Comparison of ENCODE assay signal across 8 cellular contexts in genomic region chrX:17375631-17376380, GRCh38. TPM values are rescaled to one million over a fixed set of nuclear protein-coding genes. Genes with fewer than 3 reads are reported as not detected.
DNase-seq lines count a peak whose midpoint lies in the region; FAIRE-seq and TF ChIP-seq lines count a peak whose summit lies in the region.

No MANE protein-coding gene starts in this region.

- H3K36me3 Mint-ChIP-seq in activated T-helper 2 cell treated with anti-CD3 and anti-CD28 coated beads, Interferon-gamma antibody, Interleukin-2, Interleukin-4, amounts not matched to agents 10 μg/mL and 5 μg/mL and 100 μg/mL, durations not matched to agents 14 hours and 24 hours and 36 hours (ENCODE audit: low read depth) = no peaks in the 10 kb centered on the region

- no peak overlapping the region for H4K5ac ChIP-seq in H1 (ENCODE audit: insufficient read length, low read depth, low read length)

- no peak overlapping the region for H2BK20ac ChIP-seq in H1 (ENCODE audit: low read length)

- no peaks in the 10 kb centered on the region for H3K9me3 Mint-ChIP-seq in activated T-helper 2 cell treated with anti-CD3 and anti-CD28 coated beads, Interferon-gamma antibody, Interleukin-2, Interleukin-4, amounts not matched to agents 10 μg/mL and 5 μg/mL and 100 μg/mL, durations not matched to agents 14 hours and 24 hours and 36 hours

- no peaks in the 10 kb centered on the region for H3K36me3 ChIP-seq in HUES6 (ENCODE audit: control insufficient read depth, insufficient read depth, low read length)
- no peaks in the 10 kb centered on the region for H3K36me3 ChIP-seq in H1 (ENCODE audit: control insufficient read depth in 2 of 4, insufficient read depth in 4 of 4, low read length in 3 of 4)
- H3K36me3 ChIP-seq in mucosa of rectum (ENCODE audit: control insufficient read depth in 2 of 2, insufficient read depth in 2 of 2, low read length in 2 of 2) = no peaks in the 10 kb centered on the region

- H3K9ac ChIP-seq in HUES6 (ENCODE audit: low read length) (peak overlapping the region; percentile 56), H1 (replicated peaks in 1 of 4; ENCODE audit: extremely low read depth in 1 of 4, low read depth in 3 of 4, low read length in 3 of 4) (0 out of 7 replicates have a peak overlapping the region, but pooled peaks of 1 of the 4 experiments have one; percentile 3), mucosa of rectum (ENCODE audit: low read depth in 1 of 2, low read length in 2 of 2) (peak overlapping the region in 1 of 2 donors; percentile 42)

- H3K27me3 Mint-ChIP-seq in activated T-helper 2 cell treated with anti-CD3 and anti-CD28 coated beads, Interferon-gamma antibody, Interleukin-2, Interleukin-4, amounts not matched to agents 10 μg/mL and 5 μg/mL and 100 μg/mL, durations not matched to agents 14 hours and 24 hours and 36 hours (ENCODE audit: low read depth) = peaks cover 34% of the 10 kb centered on the region

- H3K56ac ChIP-seq in H1 (replicated peaks; ENCODE audit: insufficient read length, low read depth, low read length) = no peak overlapping the region

- H3K9me3 ChIP-seq in HUES6 (ENCODE audit: control insufficient read depth, insufficient read depth, low read depth, low read length) (no peaks in the 10 kb centered on the region), H1 (ENCODE audit: insufficient read depth in 2 of 2, low read depth in 1 of 2, low read length in 1 of 2) (no peaks in the 10 kb centered on the region), mucosa of rectum (ENCODE audit: control insufficient read depth in 2 of 2, low read length in 2 of 2) (peaks cover 0 to 2% of the 10 kb centered on the region in 2 donors)

- no peak for TF ChIP-seq CTCF in H1 (IDR thresholded peaks at IDR 0.05; ENCODE audit: control extremely low read depth in 1 of 3, insufficient read depth in 1 of 3, low read depth in 1 of 3, low read length in 3 of 3)

- TF ChIP-seq RAD21 in H1 (IDR thresholded peaks at IDR 0.05 in 1 of 2, conservative IDR thresholded peaks at IDR 0.05 in 1 of 2; ENCODE audit: low read depth in 2 of 2, low read length in 2 of 2) = no peak

- H2BK5ac ChIP-seq in H1 (ENCODE audit: low read depth, low read length) = no peak overlapping the region

- peaks cover 7% of the 10 kb centered on the region for H3K4me1 Mint-ChIP-seq in activated T-helper 2 cell treated with anti-CD3 and anti-CD28 coated beads, Interferon-gamma antibody, Interleukin-2, Interleukin-4, amounts not matched to agents 10 μg/mL and 5 μg/mL and 100 μg/mL, durations not matched to agents 14 hours and 24 hours and 36 hours (ENCODE audit: low read depth)

- H3K79me1 ChIP-seq in H1 (ENCODE audit: low read depth, low read length) = no peaks in the 10 kb centered on the region

- H2BK15ac ChIP-seq in H1 (ENCODE audit: low read length) = no peak overlapping the region

- no peak overlapping the region for H3K4ac ChIP-seq in H1 (replicated peaks; ENCODE audit: insufficient read length, low read depth, low read length)

- peaks cover 43% of the 10 kb centered on the region for H3K27me3 ChIP-seq in HUES6 (ENCODE audit: control insufficient read depth, insufficient read depth, low read length)
- H3K27me3 ChIP-seq in H1 (replicated peaks in 1 of 4; ENCODE audit: control insufficient read depth in 3 of 4, extremely low read depth in 1 of 4, insufficient read depth in 3 of 4, low read length in 3 of 4) = peaks cover 7 to 21% (median 19%) of the 10 kb centered on the region in 4 experiments; a peak in 6 of 7 replicates
- no peaks in the 10 kb centered on the region for H3K27me3 ChIP-seq in mucosa of rectum (ENCODE audit: control insufficient read depth in 2 of 2, insufficient read depth in 2 of 2, low read length in 2 of 2)

- no peak for TF ChIP-seq POLR2A in H1 (IDR thresholded peaks at IDR 0.05; ENCODE audit: control extremely low read depth in 1 of 2, low read depth in 2 of 2, low read length in 2 of 2)

- no peak for FAIRE-seq in H1 (lab: Jason Lieb, UNC)

- intact Hi-C loops in activated T-helper 2 cell treated with anti-CD3 and anti-CD28 coated beads, Interferon-gamma antibody, Interleukin-2, Interleukin-4, amounts not matched to agents 10 μg/mL and 5 μg/mL and 100 μg/mL, durations not matched to agents 14 hours and 24 hours and 36 hours (cut with micrococcal nuclease) = no loop called here

- H2BK12ac ChIP-seq in H1 (ENCODE audit: low read depth, low read length) = no peak overlapping the region

- H3K4me3 ChIP-seq in HUES6 (ENCODE audit: low read depth, low read length) (peak overlapping the region; percentile 82), H1 (ENCODE audit: extremely low read depth in 1 of 4, insufficient read depth in 2 of 4, low read depth in 3 of 4, low read length in 4 of 4) (peak overlapping the region; percentile 45 to 70 (median 54)), mucosa of rectum (ENCODE audit: low read length in 2 of 2) (peak overlapping the region; percentile 48 to 70)

- peaks cover 18% of the 10 kb centered on the region; the same call in 1 of the 2 replicates for H3K23me2 ChIP-seq in H1 (ENCODE audit: low read depth, low read length)

- H4K91ac ChIP-seq in H1 (replicated peaks; ENCODE audit: insufficient read length, low read length) = no peak overlapping the region

- CTCF ChIA-PET in H1 (lab: Charles Lee; ENCODE audit: partially characterized antibody) = interaction anchor here (0.9 to 1.2 kb wide), 3 partner anchors 136 to 156 kb away, joined by 3 read pairs; no protein-coding TSS in a partner anchor

- no peak overlapping the region for H3K4me3 Mint-ChIP-seq in activated T-helper 2 cell treated with anti-CD3 and anti-CD28 coated beads, Interferon-gamma antibody, Interleukin-2, Interleukin-4, amounts not matched to agents 10 μg/mL and 5 μg/mL and 100 μg/mL, durations not matched to agents 14 hours and 24 hours and 36 hours (ENCODE audit: low read depth)

- no peak overlapping the region for H3K27ac Mint-ChIP-seq in activated T-helper 2 cell treated with anti-CD3 and anti-CD28 coated beads, Interferon-gamma antibody, Interleukin-2, Interleukin-4, amounts not matched to agents 10 μg/mL and 5 μg/mL and 100 μg/mL, durations not matched to agents 14 hours and 24 hours and 36 hours

- no peak for TF ChIP-seq EP300 in H1 (IDR thresholded peaks at IDR 0.05; ENCODE audit: borderline replicate concordance in 1 of 2, low read depth in 2 of 2, low read length in 2 of 2)

- no peak overlapping the region for H3K23ac ChIP-seq in H1 (ENCODE audit: insufficient read length)

- H3K27ac ChIP-seq in HUES6 (ENCODE audit: low read depth, low read length) (no peak overlapping the region), H1 (ENCODE audit: low read depth, low read length) (no peak overlapping the region), mucosa of rectum (ENCODE audit: low read depth in 2 of 2, low read length in 2 of 2) (no peak overlapping the region)

- POLR2A ChIA-PET in H1 (lab: Charles Lee; ENCODE audit: partially characterized antibody) = interaction anchor here (0.5 kb wide), 1 partner anchor 221 kb away, joined by 3 read pairs; no protein-coding TSS in a partner anchor

- H4K8ac ChIP-seq in H1 (ENCODE audit: extremely low read depth, insufficient read depth, low read length) = peak overlapping the region; percentile 68; the same call in 1 of the 2 replicates

- H4K20me1 ChIP-seq in H1 (replicated peaks in 1 of 2; ENCODE audit: control insufficient read depth in 1 of 2, insufficient read depth in 2 of 2, low read length in 2 of 2) = peaks cover 0 to 2% of the 10 kb centered on the region in 2 experiments

- H3K79me2 ChIP-seq in H1 (ENCODE audit: control insufficient read depth in 1 of 2, insufficient read depth in 2 of 2, low read length in 2 of 2) = peaks cover 0 to 2% of the 10 kb centered on the region in 2 experiments; a peak in 1 of 4 replicates

- no peak overlapping the region for H2AK5ac ChIP-seq in H1 (ENCODE audit: low read depth, low read length)

- no peak overlapping the region for H3K18ac ChIP-seq in H1 (ENCODE audit: extremely low read depth, low read length)

- H3K4me2 ChIP-seq in H1 (ENCODE audit: insufficient read depth in 1 of 2, low read depth in 2 of 2, low read length in 2 of 2) = peak overlapping the region; percentile 75 to 80

- WGBS in H1 (ENCODE audit: extremely low coverage in 1 of 2, insufficient coverage in 1 of 2, insufficient read length in 1 of 2, insufficient replicate concordance in 2 of 2, low coverage in 1 of 2, low lambda C conversion rate in 2 of 2, missing lambda C conversion rate in 1 of 2), 2 experiments = 1% methylated on average over 24 of the region's 98 CpGs; no CpG with 5 or more reads in 1 of the 2 experiments

- no peak overlapping the region for H2BK120ac ChIP-seq in H1 (replicated peaks; ENCODE audit: low read depth, low read length)

- H3K14ac ChIP-seq in H1 (ENCODE audit: insufficient read length) = no peak overlapping the region

- no peak overlapping the region for H2AFZ ChIP-seq in H1 (ENCODE audit: low read length)

- H3K4me1 ChIP-seq in HUES6 (ENCODE audit: control insufficient read depth, insufficient read depth, low read length) (peaks cover 21% of the 10 kb centered on the region), H1 (replicated peaks in 1 of 4; ENCODE audit: control insufficient read depth in 3 of 4, insufficient read depth in 4 of 4, low read length in 3 of 4) (peaks cover 0 to 3% (median 0%) of the 10 kb centered on the region in 4 experiments; a peak in 5 of 7 replicates), mucosa of rectum (ENCODE audit: control insufficient read depth in 2 of 2, insufficient read depth in 2 of 2, low read length in 2 of 2) (peaks cover 0 to 7% of the 10 kb centered on the region in 2 donors)

- DNase-seq in AG08396 (ENCODE audit: low spot score) = peak; percentile 57
- peak in 1 of 2 experiments; percentile 53 for DNase-seq in H1 (ENCODE audit: low read depth in 1 of 2, low spot score in 2 of 2)
- DNase-seq in NCI-H226 = no peak
- DNase-seq in DMS114 treated with DMSO at 0.1 percent for 48 hours (lab: John Stamatoyannopoulos, UW; ENCODE audit: unreplicated experiment) = no peak
- DNase-seq in activated T-helper 2 cell treated with anti-CD3 and anti-CD28 coated beads, Interferon-gamma antibody, Interleukin-2, Interleukin-4, amounts not matched to agents 10 μg/mL and 5 μg/mL and 100 μg/mL, durations not matched to agents 14 hours and 24 hours and 36 hours (ENCODE audit: low spot score) = no peak
- no peak for DNase-seq in activated CD8-positive, alpha-beta memory T cell treated with anti-CD3 and anti-CD28 coated beads, Interleukin-2, amount 50 U/mL, for 4 hours

RNA-seq across cellular contexts. Expression of gene NHS, which starts 0.8 kb away (rescaled TPM):
- 6.6 and 6.7 TPM in 2 replicates for total RNA-seq in H1 (2021; fragmentation: NEBNext Ultra II Directional; extraction: Animal tissue kit (Norgen Biotek cat#: 25700))
- 2.2 and 2.5 TPM in 2 replicates for polyA plus RNA-seq in H1 (2011; rRNA removed)
- polyA plus RNA-seq in H1 (2011; cell fraction: cytosol; rRNA removed) = 2.2 TPM
- 6.0 TPM for polyA plus RNA-seq in H1 (2011; cell fraction: nucleus; rRNA removed)
- 3.0 to 4.1 TPM (median 3.2 TPM) in 4 replicates for polyA plus RNA-seq in H1 (2012, experiment 1 of 2)
- 0.14 TPM for polyA plus RNA-seq in H1 (2012, experiment 2 of 2)
- 3.2 TPM for polyA plus RNA-seq in H1 (2013, experiment 1 of 2)
- polyA plus RNA-seq in H1 (2013, experiment 2 of 2) = 2.9 TPM
- polyA minus RNA-seq in H1 (2011; rRNA and poly(A)+ RNA removed) = 4.2 and 6.0 TPM in 2 replicates
- polyA minus RNA-seq in H1 (2011; cell fraction: cytosol; rRNA and poly(A)+ RNA removed) = 3.5 TPM
- 5.9 TPM for polyA minus RNA-seq in H1 (2011; cell fraction: nucleus; rRNA and poly(A)+ RNA removed)
- 3.8 and 8.3 TPM in 2 replicates for total RNA-seq in activated T-helper 2 cell treated with anti-CD3 and anti-CD28 coated beads, Interferon-gamma antibody, Interleukin-2, Interleukin-4, amounts not matched to agents 10 μg/mL and 5 μg/mL and 100 μg/mL, durations not matched to agents 14 hours and 24 hours and 36 hours
